In the genomic region with DNA sequence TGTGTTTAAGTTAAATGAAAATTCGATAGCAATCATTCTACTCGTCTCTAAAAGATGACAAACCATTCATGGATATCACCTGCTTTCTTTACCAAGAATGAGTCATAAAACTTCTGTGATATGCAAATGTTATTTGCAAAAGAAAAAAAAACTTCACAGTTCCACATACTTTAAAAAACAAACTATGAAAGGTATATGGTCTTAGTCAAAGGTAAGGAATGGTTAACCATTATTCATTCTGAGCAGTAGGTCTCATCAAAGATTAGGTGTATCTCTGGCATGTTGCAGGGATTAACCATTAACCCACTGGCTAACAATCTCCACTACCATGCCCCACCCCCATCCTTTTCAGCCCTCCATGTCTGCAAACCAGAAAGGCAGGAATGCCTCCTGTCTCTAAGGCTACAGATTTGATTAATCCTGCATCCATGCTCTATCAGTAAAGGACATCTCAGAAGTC, we compare ENCODE assay signal across 10 cellular contexts. TPM values are rescaled to one million over a fixed set of nuclear protein-coding genes. Genes with fewer than 3 reads are reported as not detected.
A peak's percentile ranks its signal among the peaks of the same experiment; 100 is the strongest.
DNase-seq lines count a peak whose midpoint lies in the region; ATAC-seq, FAIRE-seq and TF ChIP-seq lines count a peak whose summit lies in the region.
"Had no signal": no experiment of that assay in that cellular context is flagged by ENCODE, and none has a peak within 500 bp of the region (broad histone marks: within the 10 kb centered on the region; RNA-seq: fewer than 3 reads in every experiment).

No MANE protein-coding gene starts in this region.

- no peaks in the 10 kb centered on the region for H4K20me1 ChIP-seq in OCI-LY3 (ENCODE audit: insufficient read depth, low read length)

- H3K4me3 ChIP-seq in OCI-LY3 (ENCODE audit: low read length) (no peak overlapping the region), mesendoderm (ENCODE audit: low read length) (no peak overlapping the region), SJCRH30 (no peak overlapping the region)
- H3K4me3 ChIP-seq: breast epithelium had no signal

- no peak overlapping the region for H2AK5ac ChIP-seq in mesendoderm (ENCODE audit: low read length)

- FAIRE-seq in H54 (lab: Jason Lieb, UNC), result no peak
- FAIRE-seq: islet of Langerhans had no signal

- H3K36me3 Mint-ChIP-seq in naive thymus-derived CD8-positive, alpha-beta T cell, result no peaks in the 10 kb centered on the region

- H3K27me3 ChIP-seq in OCI-LY3 (ENCODE audit: low read depth, low read length), result peaks cover 38% of the 10 kb centered on the region
- no peaks in the 10 kb centered on the region for H3K27me3 ChIP-seq in mesendoderm (ENCODE audit: insufficient read depth, low read length, poor library complexity)
- H3K27me3 ChIP-seq in SJCRH30, result no peaks in the 10 kb centered on the region
- H3K27me3 ChIP-seq: breast epithelium had no signal

- H3K36me3 ChIP-seq in OCI-LY3 (replicated peaks; ENCODE audit: low read depth, low read length) (no peaks in the 10 kb centered on the region), mesendoderm (ENCODE audit: control insufficient read depth, insufficient read depth, low read length) (no peaks in the 10 kb centered on the region), SJCRH30 (peaks cover 3% of the 10 kb centered on the region; the same call in 1 of the 2 replicates)
- H3K36me3 ChIP-seq: breast epithelium had no signal

- H3K4me1 ChIP-seq in OCI-LY3 (ENCODE audit: low read length), result peaks cover 10% of the 10 kb centered on the region
- peaks cover 11% of the 10 kb centered on the region for H3K4me1 ChIP-seq in mesendoderm (ENCODE audit: control insufficient read depth, low read depth, low read length)
- peaks cover 5% of the 10 kb centered on the region; the same call in 1 of the 2 replicates for H3K4me1 ChIP-seq in SJCRH30
- H3K4me1 ChIP-seq: breast epithelium had no signal

- TF ChIP-seq POLR2A in H54 (IDR thresholded peaks at IDR 0.05; ENCODE audit: low read depth, low read length), result no peak

- WGBS in mesendoderm (ENCODE audit: extremely low coverage, insufficient coverage, low lambda C conversion rate), result no CpG with 5 or more reads among the region's 2 CpGs

- no peak overlapping the region for H4K5ac ChIP-seq in mesendoderm (ENCODE audit: low read length)

- H2AFZ ChIP-seq in OCI-LY3 (ENCODE audit: low read depth, low read length), result no peak overlapping the region

- H4K8ac ChIP-seq in mesendoderm (ENCODE audit: low read depth, low read length), result no peak overlapping the region

- H3K56ac ChIP-seq in mesendoderm (ENCODE audit: low read length), result no peak overlapping the region

- TF ChIP-seq CTCF in OCI-LY3 (IDR thresholded peaks at IDR 0.05; ENCODE audit: low read depth, low read length), result no peak

- H3K9me3 ChIP-seq in OCI-LY3 (ENCODE audit: insufficient read depth, low read length) (no peaks in the 10 kb centered on the region), SJCRH30 (replicated peaks) (peaks cover 11% of the 10 kb centered on the region; the same call in 1 of the 2 replicates)
- H3K9me3 ChIP-seq: breast epithelium had no signal

- H3K79me2 ChIP-seq in OCI-LY3 (ENCODE audit: low read length) (no peaks in the 10 kb centered on the region), mesendoderm (ENCODE audit: control insufficient read depth, insufficient read depth, low read length) (peaks cover 80% of the 10 kb centered on the region)

- H2BK5ac ChIP-seq in mesendoderm (ENCODE audit: low read length), result no peak overlapping the region

- peak overlapping the region; percentile 70 for H3K4ac ChIP-seq in mesendoderm (ENCODE audit: low read depth, low read length)

- POLR2A ChIA-PET in naive thymus-derived CD8-positive, alpha-beta T cell (lab: Charles Lee), result no interaction called here

- H3K27ac ChIP-seq in OCI-LY3 (ENCODE audit: low read length), result no peak overlapping the region
- no peak overlapping the region for H3K27ac ChIP-seq in mesendoderm (ENCODE audit: low read depth, low read length)
- no peak overlapping the region for H3K27ac ChIP-seq in SJCRH30
- H3K27ac ChIP-seq: breast epithelium had no signal

- H2BK15ac ChIP-seq in mesendoderm (replicated peaks; ENCODE audit: low read depth), result no peak overlapping the region

- no peak overlapping the region for H3K18ac ChIP-seq in mesendoderm (ENCODE audit: low read length)

- H3K27ac Mint-ChIP-seq in naive thymus-derived CD8-positive, alpha-beta T cell, result no peak overlapping the region

- peaks cover 6 to 17% (median 8%) of the 10 kb centered on the region in 5 donors for H3K27me3 Mint-ChIP-seq in naive thymus-derived CD8-positive, alpha-beta T cell

- H3K9me3 Mint-ChIP-seq in naive thymus-derived CD8-positive, alpha-beta T cell, result no peaks in the 10 kb centered on the region

- no peak overlapping the region for H3K4me3 Mint-ChIP-seq in naive thymus-derived CD8-positive, alpha-beta T cell

- peaks cover 15% of the 10 kb centered on the region for H3K79me1 ChIP-seq in mesendoderm (ENCODE audit: low read length)

- no peak overlapping the region for H3K23ac ChIP-seq in mesendoderm (ENCODE audit: low read length)

- peak; percentile 90 for DNase-seq in mesendoderm
- DNase-seq in stimulated activated CD8-positive, alpha-beta memory T cell treated with anti-CD3 and anti-CD28 coated beads, Interleukin-4, amount 100 ng/mL, for 48 hours, result no peak
- no peak for DNase-seq in naive thymus-derived CD8-positive, alpha-beta T cell
- DNase-seq in H54 (ENCODE audit: insufficient read length, low spot score), result no peak
- no peak for DNase-seq in SJCRH30

- H2BK120ac ChIP-seq in mesendoderm (ENCODE audit: low read depth, low read length), result peak overlapping the region; percentile 73

- ATAC-seq in GM19025 (IDR thresholded peaks at IDR 0.05; ENCODE audit: low read depth, unreplicated experiment) (peak; percentile 68), HG02840 (IDR thresholded peaks at IDR 0.05; ENCODE audit: low FRiP score, unreplicated experiment) (peak; percentile 91)
- ATAC-seq in naive thymus-derived CD8-positive, alpha-beta T cell, result no peak

- H3K9ac ChIP-seq in OCI-LY3 (ENCODE audit: low read length), result no peak overlapping the region
- no peak overlapping the region for H3K9ac ChIP-seq in mesendoderm (ENCODE audit: low read length)

- H3K4me2 ChIP-seq in OCI-LY3 (ENCODE audit: low read length) (peak overlapping the region; percentile 27), mesendoderm (ENCODE audit: low read length) (no peak overlapping the region)

- H3K4me1 Mint-ChIP-seq in naive thymus-derived CD8-positive, alpha-beta T cell, result no peaks in the 10 kb centered on the region

RNA-seq across cellular contexts. Expression of a gene that starts 44.4 kb away (rescaled TPM):
- 39.3 TPM for polyA plus RNA-seq in mesendoderm (2013, experiment 1 of 2)
- 38.7 TPM for polyA plus RNA-seq in mesendoderm (2013, experiment 2 of 2)
- total RNA-seq in naive thymus-derived CD8-positive, alpha-beta T cell, result under 1 TPM in 1 of 2 experiments, not detected in 1; 0.05 TPM
- polyA plus RNA-seq in naive thymus-derived CD8-positive, alpha-beta T cell, result under 1 TPM; 0.01 to 0.04 (median 0.02) TPM
- 22.1 and 24.3 TPM in 2 replicates for total RNA-seq in SJCRH30 (2014; rRNA removed; shearing (Covaris generic))

Comparison
In these comparisons a context has a peak if more than half of its experiments do, and no peak if none do; other contexts are left out.
1. ATAC-seq: peak in GM19025 (single experiment) and HG02840 (single experiment); none in naive thymus-derived CD8-positive, alpha-beta T cell (0 of 2).
2. RNA of a gene that starts 44.4 kb away (total RNA-seq): 22.1 to 24.3 TPM in SJCRH30; 0.05 TPM in naive thymus-derived CD8-positive, alpha-beta T cell; every median in the first group is over 10 times any median in the second.